In the genomic region with DNA sequence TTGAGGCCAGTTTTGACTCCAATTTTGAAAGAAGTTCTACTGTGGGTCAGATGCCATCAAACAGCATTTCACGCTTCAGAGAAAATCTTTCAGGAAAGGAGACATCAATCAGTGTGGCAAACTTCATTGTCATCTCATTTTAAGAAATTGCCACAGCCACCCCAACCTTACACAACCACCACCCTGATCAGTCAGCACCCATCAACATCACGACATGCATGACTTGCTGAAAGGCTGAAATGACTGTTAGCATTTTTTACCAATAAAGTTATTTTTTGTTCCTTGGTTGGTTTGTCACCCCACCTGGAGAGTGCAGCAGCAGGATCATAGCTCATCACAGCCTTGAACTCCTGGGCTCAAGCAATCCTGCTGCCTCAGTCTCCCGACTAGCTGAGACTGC, we compare ENCODE assay signal across 1 cellular context.
TF ChIP-seq lines count a peak whose summit lies in the region.

No MANE protein-coding gene starts in this region.

TF ChIP-seq in GM12878, 131 proteins besides CTCF, POLR2A, EP300 and RAD21 (continued from another document):
- peak; percentile 14; the same call in 1 of the 2 replicates for TF ChIP-seq RUNX3 (IDR thresholded peaks at IDR 0.05; ENCODE audit: low read length)
- TF ChIP-seq ZNF217 (IDR thresholded peaks at IDR 0.05): no peak
- TF ChIP-seq CREB1 (IDR thresholded peaks at IDR 0.05; ENCODE audit: low read depth): no peak
- TF ChIP-seq, protein P1, sequence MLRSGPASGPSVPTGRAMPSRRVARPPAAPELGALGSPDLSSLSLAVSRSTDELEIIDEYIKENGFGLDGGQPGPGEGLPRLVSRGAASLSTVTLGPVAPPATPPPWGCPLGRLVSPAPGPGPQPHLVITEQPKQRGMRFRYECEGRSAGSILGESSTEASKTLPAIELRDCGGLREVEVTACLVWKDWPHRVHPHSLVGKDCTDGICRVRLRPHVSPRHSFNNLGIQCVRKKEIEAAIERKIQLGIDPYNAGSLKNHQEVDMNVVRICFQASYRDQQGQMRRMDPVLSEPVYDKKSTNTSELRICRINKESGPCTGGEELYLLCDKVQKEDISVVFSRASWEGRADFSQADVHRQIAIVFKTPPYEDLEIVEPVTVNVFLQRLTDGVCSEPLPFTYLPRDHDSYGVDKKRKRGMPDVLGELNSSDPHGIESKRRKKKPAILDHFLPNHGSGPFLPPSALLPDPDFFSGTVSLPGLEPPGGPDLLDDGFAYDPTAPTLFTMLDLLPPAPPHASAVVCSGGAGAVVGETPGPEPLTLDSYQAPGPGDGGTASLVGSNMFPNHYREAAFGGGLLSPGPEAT (IDR thresholded peaks at IDR 0.05; ENCODE audit: low read depth): no peak
- no peak for TF ChIP-seq CBX3 (IDR thresholded peaks at IDR 0.05; ENCODE audit: borderline replicate concordance, low read depth)
- peak; percentile 12; the same call in 1 of the 2 replicates for TF ChIP-seq PAX5 (IDR thresholded peaks at IDR 0.05; ENCODE audit: borderline replicate concordance, low read depth, low read length)
- no peak for TF ChIP-seq TARDBP (IDR thresholded peaks at IDR 0.05; ENCODE audit: borderline replicate concordance)
TF ChIP-seq in GM12878: peak in this region for 5.
